Comparison of ENCODE assay signal across 1 cellular context in genomic region chr1:119466419-119466818, GRCh38.
TF ChIP-seq lines count a peak whose summit lies in the region.

No MANE protein-coding gene starts in this region.

TF ChIP-seq in GM23338, 12 proteins besides CTCF, POLR2A, EP300 and RAD21 (continued from another document):
- TF ChIP-seq REST (IDR thresholded peaks at IDR 0.05; ENCODE audit: unreplicated experiment): no peak
- no peak for TF ChIP-seq POLR2AphosphoS5 (IDR thresholded peaks at IDR 0.05; ENCODE audit: low read depth)
- TF ChIP-seq NANOG (IDR thresholded peaks at IDR 0.05; ENCODE audit: borderline replicate concordance): no peak
- TF ChIP-seq JUNB (IDR thresholded peaks at IDR 0.05; ENCODE audit: unreplicated experiment): no peak
- TF ChIP-seq EZH2phosphoT487 (IDR thresholded peaks at IDR 0.05; ENCODE audit: unreplicated experiment): no peak
- TF ChIP-seq ETS1 (IDR thresholded peaks at IDR 0.05): no peak
- no peak for TF ChIP-seq STAT1 (IDR thresholded peaks at IDR 0.05; ENCODE audit: unreplicated experiment)
